ENCODE assay signal across 8 cellular contexts in genomic region chr11:22244986-22245592, GRCh38. TPM values are rescaled to one million over a fixed set of nuclear protein-coding genes. Genes with fewer than 3 reads are reported as not detected.
DNase-seq lines count a peak whose midpoint lies in the region; ATAC-seq and TF ChIP-seq lines count a peak whose summit lies in the region.

No MANE protein-coding gene starts in this region.

- H3K9me2 ChIP-seq in PC-3 (replicated peaks; ENCODE audit: low read length) = no peaks in the 10 kb centered on the region

- TF ChIP-seq CTCF in PC-3 (conservative IDR thresholded peaks at IDR 0.05; ENCODE audit: low read depth, low read length) (peak; percentile 65), stomach (IDR thresholded peaks at IDR 0.05) (peak in 5 of 7 experiments; percentile 11 to 49 (median 44))

- BruUV-seq in PC-3 (replicated peaks; lab: Mats Ljungman, UMichigan) = no TSS peak

- TF ChIP-seq POLR2A in stomach (IDR thresholded peaks at IDR 0.05) = no peak

- H2AFZ ChIP-seq in PC-3 (ENCODE audit: low read length) = no peak overlapping the region

- intact Hi-C loops in PC-3 (cut with micrococcal nuclease) (loop anchor here (1.0 to 2.0 kb wide), 2 partner anchors 59 to 542 kb away; no protein-coding TSS in a partner anchor), left colon (cut with DNase I, micrococcal nuclease) (no loop called here), stomach (cut with DNase I; ENCODE audit: low total_unique reads) (no loop called here)

- H3K4me3 ChIP-seq in PC-3 (ENCODE audit: low read length) (no peak overlapping the region), stomach (no peak overlapping the region)

- H3K9ac ChIP-seq in PC-3 (ENCODE audit: low read length) = no peak overlapping the region

- no peaks in the 10 kb centered on the region for H3K79me2 ChIP-seq in PC-3 (ENCODE audit: low read length)

- DNase-seq in SHP77 (lab: John Stamatoyannopoulos, UW) = peak; percentile 10 to 20
- DNase-seq in SHP77 treated with DMSO at 0.1 percent for 48 hours (lab: John Stamatoyannopoulos, UW) = no peak
- DNase-seq in HK-2 (ENCODE audit: unreplicated experiment) = peak; percentile 9
- DNase-seq in PC-3 = peak; percentile 50
- peak; percentile 35 for DNase-seq in cerebellar cortex (ENCODE audit: low spot score)
- peak in 1 of 2 donors; percentile 23 for DNase-seq in left colon
- peak; percentile 47 for DNase-seq in stomach

- POLR2A ChIA-PET in PC-3 (lab: Charles Lee; ENCODE audit: unreplicated experiment) = no interaction called here

- no peaks in the 10 kb centered on the region for H3K9me3 ChIP-seq in PC-3 (ENCODE audit: low read length)
- no peaks in the 10 kb centered on the region for H3K9me3 ChIP-seq in stomach

- H3K4me1 ChIP-seq in PC-3 (ENCODE audit: insufficient read depth, low read length) (no peaks in the 10 kb centered on the region), stomach (no peaks in the 10 kb centered on the region)

- no peaks in the 10 kb centered on the region for H4K20me1 ChIP-seq in PC-3 (ENCODE audit: low read length)

- no peak overlapping the region for H3K27ac ChIP-seq in PC-3 (ENCODE audit: low read length)
- H3K27ac ChIP-seq in stomach = no peak overlapping the region

- no peak overlapping the region for H3K4me2 ChIP-seq in PC-3 (ENCODE audit: low read length)

- peak; percentile 96 for ATAC-seq in GM21515 (IDR thresholded peaks at IDR 0.05; ENCODE audit: unreplicated experiment)
- peak; percentile 67 for ATAC-seq in PC-3
- peak; percentile 66 for ATAC-seq in left colon

- no peaks in the 10 kb centered on the region for H3F3A ChIP-seq in PC-3 (ENCODE audit: low read length, unreplicated experiment)

- no peak for TF ChIP-seq EP300 in stomach (IDR thresholded peaks at IDR 0.05)

- WGBS in stomach, 5 donors = 4 to 7% (median 5%) methylated on average over 4 of the region's 4 CpGs

- no peaks in the 10 kb centered on the region for H3K36me3 ChIP-seq in PC-3 (ENCODE audit: low read depth, low read length)
- H3K36me3 ChIP-seq in stomach = no peaks in the 10 kb centered on the region

- peaks cover 10% of the 10 kb centered on the region; the same call in 1 of the 2 replicates for H3K27me3 ChIP-seq in PC-3 (ENCODE audit: low read length)
- H3K27me3 ChIP-seq in stomach = no peaks in the 10 kb centered on the region

- CTCF ChIA-PET in PC-3 (lab: Charles Lee) = interaction anchor here (0.7 kb wide), 1 partner anchor 60 kb away, joined by 3 read pairs; no protein-coding TSS in a partner anchor

RNA-seq across cellular contexts. Expression of gene ANO5, which starts 52.2 kb away (rescaled TPM):
- not detected in 2 replicates for total RNA-seq in PC-3 (2014; rRNA removed)
- 10 to 100 TPM; 11.2 to 12.0 TPM for total RNA-seq in left colon
- total RNA-seq in stomach = 10 to 100 TPM in 2 of 5 donors, 1 to 10 TPM in 3; 1.7 to 14.1 (median 6.8) TPM
- polyA plus RNA-seq in stomach = 1 to 10 TPM in 1 of 3 donors, under 1 TPM in 2; 0.62 to 1.3 (median 0.92) TPM
